In genomic region chr2:145874466-145874865, GRCh38 we compare ENCODE assay signal across 15 cellular contexts.
DNase-seq lines count a peak whose midpoint lies in the region; ATAC-seq, FAIRE-seq and TF ChIP-seq lines count a peak whose summit lies in the region.
"Had no signal": no experiment of that assay in that cellular context is flagged by ENCODE, and none has a peak within 500 bp of the region (broad histone marks: within the 10 kb centered on the region; RNA-seq: fewer than 3 reads in every experiment).

No MANE protein-coding gene starts in this region.

- no peak overlapping the region for H3K4me3 Mint-ChIP-seq in activated CD4-positive, alpha-beta memory T cell treated with anti-CD3 and anti-CD28 coated beads, Interleukin-2, amount 10 ng/mL, durations not matched to agents 7 days and 5 days
- H3K4me3 Mint-ChIP-seq: stimulated activated effector memory CD8-positive, alpha-beta T cell treated with anti-CD3 and anti-CD28 coated beads, Interleukin-12 subunit alpha, Interleukin-12 subunit beta, amount 100 ng/mL, for 72 hours had no signal

- no peaks in the 10 kb centered on the region for H3K9me3 Mint-ChIP-seq in activated CD4-positive, alpha-beta memory T cell treated with anti-CD3 and anti-CD28 coated beads, Interleukin-2, amount 10 ng/mL, durations not matched to agents 7 days and 5 days

- POLR2A ChIA-PET in HepG2 (lab: Yijun Ruan, JAX): no interaction called here
- POLR2A ChIA-PET in activated CD4-positive, alpha-beta memory T cell treated with anti-CD3 and anti-CD28 coated beads, Interleukin-2, amount 10 ng/mL, durations not matched to agents 7 days and 5 days (lab: Charles Lee): no interaction called here

- FAIRE-seq in bronchial epithelial cell (lab: Jason Lieb, UNC) (no peak), HepG2 (lab: Jason Lieb, UNC) (no peak)

- peak; percentile 32 for DNase-seq in AG10803 (ENCODE audit: low read depth)
- DNase-seq in LNCaP clone FGC (ENCODE audit: low read depth): peak; percentile 13
- DNase-seq in bronchial epithelial cell (ENCODE audit: low read depth): peak; percentile 68
- no peak for DNase-seq in HepG2 (ENCODE audit: low spot score)
- no peak for DNase-seq in activated CD4-positive, alpha-beta memory T cell treated with anti-CD3 and anti-CD28 coated beads, Interleukin-2, amount 10 ng/mL, durations not matched to agents 7 days and 5 days
- no peak for DNase-seq in BE2C
- no peak for DNase-seq in NCI-H128 (lab: John Stamatoyannopoulos, UW; ENCODE audit: unreplicated experiment)
- DNase-seq: activated CD4-positive, CD25-positive, alpha-beta regulatory T cell treated with anti-CD3 and anti-CD28 coated beads, Interleukin-2, amount 50 U/mL, for 72 hours; cerebellar nuclear complex; GF-D8; NCI-H748 treated with DMSO at 0.1 percent for 48 hours had no signal

- no peaks in the 10 kb centered on the region for H4K20me1 ChIP-seq in HepG2 (ENCODE audit: insufficient read depth, low read length)
- H4K20me1 ChIP-seq: BLaER1 treated with 17β-estradiol and CSF1 and Interleukin-3, amounts not matched to agents 10 nM and 100 nM had no signal

- no peaks in the 10 kb centered on the region for H3K4me1 Mint-ChIP-seq in activated CD4-positive, alpha-beta memory T cell treated with anti-CD3 and anti-CD28 coated beads, Interleukin-2, amount 10 ng/mL, durations not matched to agents 7 days and 5 days
- H3K4me1 Mint-ChIP-seq: stimulated activated effector memory CD8-positive, alpha-beta T cell treated with anti-CD3 and anti-CD28 coated beads, Interleukin-12 subunit alpha, Interleukin-12 subunit beta, amount 100 ng/mL, for 72 hours had no signal

- ATAC-seq in HepG2: peak; percentile 55; the same call in 2 of the 3 replicates
- no peak for ATAC-seq in HG02973 (IDR thresholded peaks at IDR 0.05; ENCODE audit: unreplicated experiment)
- ATAC-seq: stimulated activated effector memory CD8-positive, alpha-beta T cell treated with anti-CD3 and anti-CD28 coated beads, Interleukin-12 subunit alpha, Interleukin-12 subunit beta, amount 100 ng/mL, for 72 hours had no signal

- no peaks in the 10 kb centered on the region for H3K36me3 Mint-ChIP-seq in activated CD4-positive, alpha-beta memory T cell treated with anti-CD3 and anti-CD28 coated beads, Interleukin-2, amount 10 ng/mL, durations not matched to agents 7 days and 5 days (ENCODE audit: low read depth)
- H3K36me3 Mint-ChIP-seq: stimulated activated effector memory CD8-positive, alpha-beta T cell treated with anti-CD3 and anti-CD28 coated beads, Interleukin-12 subunit alpha, Interleukin-12 subunit beta, amount 100 ng/mL, for 72 hours had no signal

- H3K9me3 ChIP-seq in HepG2 (ENCODE audit: low read length) (no peaks in the 10 kb centered on the region), BE2C (no peaks in the 10 kb centered on the region)
- H3K9me3 ChIP-seq: BLaER1 treated with 17β-estradiol and CSF1 and Interleukin-3, amounts not matched to agents 10 nM and 100 nM; esophagus muscularis mucosa had no signal

- H3K4me3 ChIP-seq in AG10803 (ENCODE audit: low read length) (no peak overlapping the region), LNCaP clone FGC (ENCODE audit: low read depth, low read length) (no peak overlapping the region), bronchial epithelial cell (ENCODE audit: low read depth, low read length) (no peak overlapping the region), HepG2 (replicated peaks in 1 of 3; ENCODE audit: insufficient read depth in 1 of 3, low read depth in 2 of 3, low read length in 3 of 3) (no peak overlapping the region), BE2C (ENCODE audit: low read depth, low read length) (no peak overlapping the region)
- H3K4me3 ChIP-seq: BLaER1 treated with 17β-estradiol and CSF1 and Interleukin-3, amounts not matched to agents 10 nM and 100 nM; esophagus muscularis mucosa had no signal

- TF ChIP-seq POLR2A in HepG2 (IDR thresholded peaks at IDR 0.05; ENCODE audit: insufficient read depth in 1 of 2, low read depth in 2 of 2, low read length in 2 of 2): no peak

- no peak overlapping the region for H2AFZ ChIP-seq in HepG2 (ENCODE audit: low read length)

- in situ Hi-C loops in HepG2 (cut with HindIII; ENCODE audit: extremely low pct_ligation_motif_present, low pct_unique_long_range_greater_than_20kb): no loop called here

- H3K27ac Mint-ChIP-seq in activated CD4-positive, alpha-beta memory T cell treated with anti-CD3 and anti-CD28 coated beads, Interleukin-2, amount 10 ng/mL, durations not matched to agents 7 days and 5 days: no peak overlapping the region
- H3K27ac Mint-ChIP-seq: stimulated activated effector memory CD8-positive, alpha-beta T cell treated with anti-CD3 and anti-CD28 coated beads, Interleukin-12 subunit alpha, Interleukin-12 subunit beta, amount 100 ng/mL, for 72 hours had no signal

- TF ChIP-seq CTCF in AG10803 (conservative IDR thresholded peaks at IDR 0.05; ENCODE audit: low read length) (no peak), LNCaP clone FGC (IDR thresholded peaks at IDR 0.05; ENCODE audit: control insufficient read depth, extremely low read depth, insufficient read depth) (no peak), bronchial epithelial cell (IDR thresholded peaks at IDR 0.05; ENCODE audit: insufficient read depth, low read length, severe bottlenecking) (no peak), HepG2 (CRISPR knock-in tag; IDR thresholded peaks at IDR 0.05) (no peak), BE2C (IDR thresholded peaks at IDR 0.05; ENCODE audit: low read depth, low read length) (no peak)

- no peak overlapping the region for H3K27ac ChIP-seq in HepG2 (ENCODE audit: extremely low read length, insufficient read depth, low read length)
- H3K27ac ChIP-seq: BLaER1 treated with 17β-estradiol and CSF1 and Interleukin-3, amounts not matched to agents 10 nM and 100 nM; esophagus muscularis mucosa had no signal

- intact Hi-C loops in HepG2 (cut with micrococcal nuclease; ENCODE audit: unreplicated experiment): no loop called here

- CTCF ChIA-PET in HepG2 (lab: Yijun Ruan, JAX; ENCODE audit: low intra/inter-chr PET ratio, low total read pairs): no interaction called here
- CTCF ChIA-PET in activated CD4-positive, alpha-beta memory T cell treated with anti-CD3 and anti-CD28 coated beads, Interleukin-2, amount 10 ng/mL, durations not matched to agents 7 days and 5 days (lab: Charles Lee): no interaction called here

- H3K4me1 ChIP-seq in HepG2 (ENCODE audit: insufficient read depth, low read length) (0 out of 2 replicates have a peak, but pooled peaks cover 6% of the 10 kb centered on the region), BE2C (no peaks in the 10 kb centered on the region)
- H3K4me1 ChIP-seq: BLaER1 treated with 17β-estradiol and CSF1 and Interleukin-3, amounts not matched to agents 10 nM and 100 nM had no signal

- H3K36me3 ChIP-seq in bronchial epithelial cell (ENCODE audit: control insufficient read depth, insufficient read depth, low read length) (no peaks in the 10 kb centered on the region), HepG2 (replicated peaks in 1 of 2; ENCODE audit: control insufficient read depth in 1 of 2, insufficient read depth in 2 of 2, low read length in 2 of 2) (no peaks in the 10 kb centered on the region), BE2C (no peaks in the 10 kb centered on the region)
- H3K36me3 ChIP-seq: BLaER1 treated with 17β-estradiol and CSF1 and Interleukin-3, amounts not matched to agents 10 nM and 100 nM; esophagus muscularis mucosa had no signal

- no peaks in the 10 kb centered on the region for H3K27me3 ChIP-seq in bronchial epithelial cell (ENCODE audit: control insufficient read depth, insufficient read depth, low read length)
- 0 out of 5 replicates have a peak, but pooled peaks cover 0 to 3% of the 10 kb centered on the region in 2 experiments for H3K27me3 ChIP-seq in HepG2 (ENCODE audit: control insufficient read depth in 1 of 2, insufficient read depth in 2 of 2, low read length in 2 of 2)
- no peaks in the 10 kb centered on the region for H3K27me3 ChIP-seq in BE2C
- H3K27me3 ChIP-seq: BLaER1 treated with 17β-estradiol and CSF1 and Interleukin-3, amounts not matched to agents 10 nM and 100 nM; esophagus muscularis mucosa had no signal

- no TSS peak for BruUV-seq in HepG2 (replicated peaks; lab: Mats Ljungman, UMichigan)

- H3K9ac ChIP-seq in HepG2 (ENCODE audit: insufficient read depth, low read depth, low read length): no peak overlapping the region
- H3K9ac ChIP-seq: BLaER1 treated with 17β-estradiol and CSF1 and Interleukin-3, amounts not matched to agents 10 nM and 100 nM had no signal

- no peak overlapping the region for H3K4me2 ChIP-seq in HepG2 (ENCODE audit: low read depth, low read length)
- H3K4me2 ChIP-seq: BLaER1 treated with 17β-estradiol and CSF1 and Interleukin-3, amounts not matched to agents 10 nM and 100 nM had no signal

- no peak for TF ChIP-seq EP300 in HepG2 (IDR thresholded peaks at IDR 0.05; ENCODE audit: low read depth in 2 of 2, low read length in 2 of 2)
- TF ChIP-seq EP300 in HepG2 (CRISPR knock-in tag; IDR thresholded peaks at IDR 0.05; ENCODE audit: borderline replicate concordance): no peak

- no peak for TF ChIP-seq RAD21 in HepG2 (CRISPR knock-in tag; IDR thresholded peaks at IDR 0.05)

- no peaks in the 10 kb centered on the region for H3K79me2 ChIP-seq in HepG2 (ENCODE audit: insufficient read depth, low read length)

- 63% methylated on average over 1 of the region's 1 CpG for WGBS in HepG2 (ENCODE audit: low lambda C conversion rate)

- H3K27me3 Mint-ChIP-seq in activated CD4-positive, alpha-beta memory T cell treated with anti-CD3 and anti-CD28 coated beads, Interleukin-2, amount 10 ng/mL, durations not matched to agents 7 days and 5 days: no peaks in the 10 kb centered on the region

TF ChIP-seq in HepG2, 621 proteins besides CTCF, POLR2A, EP300 and RAD21 (continues in another document):
- TF ChIP-seq, protein P1, sequence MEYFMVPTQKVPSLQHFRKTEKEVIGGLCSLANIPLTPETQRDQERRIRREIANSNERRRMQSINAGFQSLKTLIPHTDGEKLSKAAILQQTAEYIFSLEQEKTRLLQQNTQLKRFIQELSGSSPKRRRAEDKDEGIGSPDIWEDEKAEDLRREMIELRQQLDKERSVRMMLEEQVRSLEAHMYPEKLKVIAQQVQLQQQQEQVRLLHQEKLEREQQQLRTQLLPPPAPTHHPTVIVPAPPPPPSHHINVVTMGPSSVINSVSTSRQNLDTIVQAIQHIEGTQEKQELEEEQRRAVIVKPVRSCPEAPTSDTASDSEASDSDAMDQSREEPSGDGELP (IDR thresholded peaks at IDR 0.05; ENCODE audit: borderline replicate concordance, low read depth): peak; percentile 32; the same call in 1 of the 2 replicates
- TF ChIP-seq, protein P2, sequence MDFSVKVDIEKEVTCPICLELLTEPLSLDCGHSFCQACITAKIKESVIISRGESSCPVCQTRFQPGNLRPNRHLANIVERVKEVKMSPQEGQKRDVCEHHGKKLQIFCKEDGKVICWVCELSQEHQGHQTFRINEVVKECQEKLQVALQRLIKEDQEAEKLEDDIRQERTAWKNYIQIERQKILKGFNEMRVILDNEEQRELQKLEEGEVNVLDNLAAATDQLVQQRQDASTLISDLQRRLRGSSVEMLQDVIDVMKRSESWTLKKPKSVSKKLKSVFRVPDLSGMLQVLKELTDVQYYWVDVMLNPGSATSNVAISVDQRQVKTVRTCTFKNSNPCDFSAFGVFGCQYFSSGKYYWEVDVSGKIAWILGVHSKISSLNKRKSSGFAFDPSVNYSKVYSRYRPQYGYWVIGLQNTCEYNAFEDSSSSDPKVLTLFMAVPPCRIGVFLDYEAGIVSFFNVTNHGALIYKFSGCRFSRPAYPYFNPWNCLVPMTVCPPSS (IDR thresholded peaks at IDR 0.05): no peak
- TF ChIP-seq NFKB2 (CRISPR knock-in tag; IDR thresholded peaks at IDR 0.05; ENCODE audit: borderline replicate concordance): no peak

Comparison
In these comparisons a context has a peak if more than half of its experiments do, and no peak if none do; other contexts are left out.
1. DNase-seq: peak in AG10803 (single experiment), LNCaP clone FGC (single experiment) and bronchial epithelial cell (single experiment); none in HepG2 (single experiment), activated CD4-positive, alpha-beta memory T cell treated with anti-CD3 and anti-CD28 coated beads, Interleukin-2, amount 10 ng/mL, durations not matched to agents 7 days and 5 days (single experiment), BE2C (single experiment) and NCI-H128 (single experiment).